15 cellular contexts compared by ENCODE assay signal in genomic region chr14:24876009-24876690, GRCh38.
DNase-seq lines count a peak whose midpoint lies in the region; ATAC-seq and TF ChIP-seq lines count a peak whose summit lies in the region.
"Had no signal": no experiment of that assay in that cellular context is flagged by ENCODE, and none has a peak within 500 bp of the region (broad histone marks: within the 10 kb centered on the region; RNA-seq: fewer than 3 reads in every experiment).

No MANE protein-coding gene starts in this region.

- H3K4me3 Mint-ChIP-seq in endothelial cell (ENCODE audit: unreplicated experiment) (no peak overlapping the region), neural crest cell (no peak overlapping the region), Caco-2 (ENCODE audit: unreplicated experiment) (no peak overlapping the region), immature natural killer cell (no peak overlapping the region)
- H3K4me3 Mint-ChIP-seq: memory B cell; stimulated activated memory B cell treated with anti-CD40 and anti-IgM and Interleukin-4, amounts not matched to agents 10 μg/mL and 1 μg/mL and 100 μg/mL, for 72 hours had no signal

- H3K4me1 ChIP-seq in Caco-2 (peaks cover 11% of the 10 kb centered on the region), esophagus squamous epithelium (peaks cover 0 to 9% (median 4%) of the 10 kb centered on the region in 3 donors)
- H3K4me1 ChIP-seq: BE2C had no signal

- H3K4me1 Mint-ChIP-seq in endothelial cell (ENCODE audit: unreplicated experiment): peaks cover 41% of the 10 kb centered on the region
- peaks cover 46% of the 10 kb centered on the region for H3K4me1 Mint-ChIP-seq in neural crest cell
- peaks cover 26% of the 10 kb centered on the region for H3K4me1 Mint-ChIP-seq in Caco-2 (ENCODE audit: low read depth, unreplicated experiment)
- H3K4me1 Mint-ChIP-seq in immature natural killer cell: no peaks in the 10 kb centered on the region
- H3K4me1 Mint-ChIP-seq: stimulated activated memory B cell treated with anti-CD40 and anti-IgM and Interleukin-4, amounts not matched to agents 10 μg/mL and 1 μg/mL and 100 μg/mL, for 72 hours had no signal

- BruUV-seq in Caco-2 (replicated peaks; lab: Mats Ljungman, UMichigan): no TSS peak

- TF ChIP-seq CTCF in endothelial cell (IDR thresholded peaks at IDR 0.05; ENCODE audit: unreplicated experiment) (no peak), neural crest cell (conservative IDR thresholded peaks at IDR 0.05) (no peak), Caco-2 (IDR thresholded peaks at IDR 0.05; ENCODE audit: insufficient read depth in 1 of 2, low read depth in 1 of 2, low read length in 1 of 2, severe bottlenecking in 1 of 2, unreplicated experiment in 1 of 2) (no peak), esophagus squamous epithelium (IDR thresholded peaks at IDR 0.05) (no peak)

- H3K36me3 Mint-ChIP-seq in endothelial cell (ENCODE audit: low read depth, unreplicated experiment) (no peaks in the 10 kb centered on the region), neural crest cell (ENCODE audit: low read depth) (no peaks in the 10 kb centered on the region), Caco-2 (ENCODE audit: insufficient read depth, unreplicated experiment) (no peaks in the 10 kb centered on the region), immature natural killer cell (no peaks in the 10 kb centered on the region)
- H3K36me3 Mint-ChIP-seq: memory B cell; stimulated activated memory B cell treated with anti-CD40 and anti-IgM and Interleukin-4, amounts not matched to agents 10 μg/mL and 1 μg/mL and 100 μg/mL, for 72 hours had no signal

- DNase-seq in GF-D8 (lab: John Stamatoyannopoulos, UW) (peak; percentile 15), NCI-H69 (lab: John Stamatoyannopoulos, UW) (peak; percentile 61), endothelial cell (ENCODE audit: low spot score) (no peak), neural crest cell (ENCODE audit: low read depth, low spot score) (peak; percentile 1), Caco-2 (no peak), esophagus squamous epithelium (lab: John Stamatoyannopoulos, UW) (no peak), immature natural killer cell (no peak)
- DNase-seq: activated effector memory CD4-positive, alpha-beta T cell treated with Interleukin-2 at 50 U/mL for 16 hours; BE2C; dermis blood vessel endothelial cell; NCI-H1048; WERI-Rb-1 had no signal

- H3K9me3 Mint-ChIP-seq in endothelial cell (ENCODE audit: unreplicated experiment) (no peaks in the 10 kb centered on the region), neural crest cell (no peaks in the 10 kb centered on the region), Caco-2 (ENCODE audit: unreplicated experiment) (no peaks in the 10 kb centered on the region), immature natural killer cell (no peaks in the 10 kb centered on the region)
- H3K9me3 Mint-ChIP-seq: memory B cell; stimulated activated memory B cell treated with anti-CD40 and anti-IgM and Interleukin-4, amounts not matched to agents 10 μg/mL and 1 μg/mL and 100 μg/mL, for 72 hours had no signal

- H3K27ac Mint-ChIP-seq in endothelial cell (ENCODE audit: unreplicated experiment) (peak overlapping the region; percentile 65), neural crest cell (ENCODE audit: unreplicated experiment) (peak overlapping the region; percentile 90), Caco-2 (ENCODE audit: unreplicated experiment) (no peak overlapping the region), immature natural killer cell (no peak overlapping the region)
- H3K27ac Mint-ChIP-seq: memory B cell; stimulated activated memory B cell treated with anti-CD40 and anti-IgM and Interleukin-4, amounts not matched to agents 10 μg/mL and 1 μg/mL and 100 μg/mL, for 72 hours had no signal

- CTCF ChIA-PET in Caco-2 (lab: Charles Lee): no interaction called here

- ATAC-seq in HG03095 (IDR thresholded peaks at IDR 0.05; ENCODE audit: unreplicated experiment): no peak
- ATAC-seq: stimulated activated memory B cell treated with anti-CD40 and anti-IgM and Interleukin-4, amounts not matched to agents 10 μg/mL and 1 μg/mL and 100 μg/mL, for 72 hours had no signal

- TF ChIP-seq POLR2A in esophagus squamous epithelium (IDR thresholded peaks at IDR 0.05): no peak

- H3K27me3 ChIP-seq in Caco-2 (replicated peaks; ENCODE audit: control insufficient read depth, insufficient read depth, low read length) (no peaks in the 10 kb centered on the region), esophagus squamous epithelium (no peaks in the 10 kb centered on the region)
- H3K27me3 ChIP-seq: BE2C had no signal

- H3K9me3 ChIP-seq in Caco-2: no peaks in the 10 kb centered on the region
- no peaks in the 10 kb centered on the region for H3K9me3 ChIP-seq in esophagus squamous epithelium
- H3K9me3 ChIP-seq: BE2C had no signal

- peak overlapping the region in 1 of 4 donors; percentile 7 for H3K27ac ChIP-seq in esophagus squamous epithelium
- H3K27ac ChIP-seq: WERI-Rb-1 had no signal

- POLR2A ChIA-PET in Caco-2 (lab: Charles Lee): no interaction called here

- intact Hi-C loops in Caco-2 (cut with micrococcal nuclease; ENCODE audit: unreplicated experiment): no loop called here
- intact Hi-C loops in esophagus squamous epithelium (cut with DNase I): no loop called here

- H3K27me3 Mint-ChIP-seq in endothelial cell (ENCODE audit: unreplicated experiment) (peaks cover 5% of the 10 kb centered on the region), neural crest cell (ENCODE audit: low read depth) (no peaks in the 10 kb centered on the region), Caco-2 (ENCODE audit: insufficient read depth, unreplicated experiment) (no peaks in the 10 kb centered on the region), immature natural killer cell (ENCODE audit: low read depth in 3 of 3) (peaks cover 5 to 9% (median 6%) of the 10 kb centered on the region in 3 donors)

- 54 to 56% methylated on average over 3 of the region's 3 CpGs for WGBS in esophagus squamous epithelium, 2 donors

- no peak overlapping the region for H3K4me3 ChIP-seq in Caco-2 (ENCODE audit: low read depth, low read length)
- no peak overlapping the region for H3K4me3 ChIP-seq in esophagus squamous epithelium

- no peaks in the 10 kb centered on the region; the same call in 1 of the 2 replicates for H3K36me3 ChIP-seq in Caco-2 (ENCODE audit: control insufficient read depth, insufficient read depth, low read length)
- H3K36me3 ChIP-seq in esophagus squamous epithelium: no peaks in the 10 kb centered on the region
- H3K36me3 ChIP-seq: BE2C, WERI-Rb-1 had no signal

Comparison
In these comparisons a context has a peak if more than half of its experiments do, and no peak if none do; other contexts are left out.
1. DNase-seq: peak in GF-D8 (single experiment), NCI-H69 (single experiment) and neural crest cell (single experiment); none in endothelial cell (single experiment), Caco-2 (0 of 2), esophagus squamous epithelium (single experiment) and immature natural killer cell (0 of 3).
2. H3K27ac Mint-ChIP-seq: peak in endothelial cell (single experiment) and neural crest cell (single experiment); none in Caco-2 (single experiment) and immature natural killer cell (0 of 6).